In the genomic region with DNA sequence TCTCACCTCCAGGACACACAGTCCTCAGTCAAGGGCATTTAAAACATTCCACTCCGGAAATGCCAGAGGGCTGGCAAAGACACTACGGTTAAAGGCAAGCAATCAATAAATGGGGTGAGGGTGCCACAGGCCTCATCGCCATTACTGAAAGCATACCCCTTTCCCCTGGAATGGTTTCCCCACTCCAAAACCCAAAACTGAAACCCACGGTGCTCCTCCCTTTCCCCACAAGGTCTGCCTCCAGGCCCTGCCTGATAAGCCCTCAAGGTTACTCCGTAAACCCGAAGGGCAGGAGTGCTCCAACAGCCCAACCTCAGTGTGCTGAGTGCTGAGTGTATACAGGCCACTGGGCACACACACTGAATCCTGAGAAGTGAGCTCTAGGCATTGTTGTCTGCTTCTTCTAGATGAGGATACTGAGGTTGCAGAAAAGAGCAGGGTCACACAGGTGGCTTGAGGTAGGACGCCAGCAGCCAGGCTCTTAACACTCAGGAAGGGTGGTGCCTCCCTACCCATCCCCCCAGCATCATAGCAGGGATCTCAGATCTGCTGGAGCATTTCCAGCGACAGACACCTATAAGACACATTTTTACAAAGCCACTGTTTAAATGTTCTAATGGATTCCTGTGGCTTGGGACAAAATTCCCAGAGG, we compare ENCODE assay signal across 9 cellular contexts. TPM values are rescaled to one million over a fixed set of nuclear protein-coding genes. Genes with fewer than 3 reads are reported as not detected.
A peak's percentile ranks its signal among the peaks of the same experiment; 100 is the strongest.
DNase-seq lines count a peak whose midpoint lies in the region; ATAC-seq and TF ChIP-seq lines count a peak whose summit lies in the region.
"Had no signal": no experiment of that assay in that cellular context is flagged by ENCODE, and none has a peak within 500 bp of the region (broad histone marks: within the 10 kb centered on the region; RNA-seq: fewer than 3 reads in every experiment).

No MANE protein-coding gene starts in this region.

- POLR2A ChIA-PET in WTC11 (lab: Charles Lee): interaction anchor here (0.5 to 1.0 kb wide), 2 partner anchors 65 to 100 kb away, joined by 3 read pairs; no protein-coding TSS in a partner anchor

- no peaks in the 10 kb centered on the region for H3K9me3 Mint-ChIP-seq in WTC11

- no peak for TF ChIP-seq CTCF in WTC11 (IDR thresholded peaks at IDR 0.05)
- TF ChIP-seq CTCF in GM13977 (IDR thresholded peaks at IDR 0.05; ENCODE audit: extremely low read depth, insufficient read depth, missing control alignments): no peak

- H3K36me3 Mint-ChIP-seq in WTC11: peaks cover 4% of the 10 kb centered on the region

- H3K27ac Mint-ChIP-seq in WTC11: peak overlapping the region; percentile 95

- H3K4me3 Mint-ChIP-seq in WTC11: peak overlapping the region; percentile 35; the same call in 1 of the 2 replicates

- H3K27me3 Mint-ChIP-seq in WTC11 (ENCODE audit: low read depth): no peaks in the 10 kb centered on the region

- in situ Hi-C loops in GM13977 (cut with MboI; ENCODE audit: low pct_unique_long_range_greater_than_20kb, low sequenced_read_pairs, unreplicated experiment): no loop called here

- ATAC-seq in GM21529 (IDR thresholded peaks at IDR 0.05; ENCODE audit: unreplicated experiment) (peak; percentile 3), WTC11 (peak; percentile 1; the same call in 1 of the 2 replicates), left lobe of liver (peak; percentile 48)

- CTCF ChIA-PET in WTC11 (lab: Charles Lee): interaction anchor here (0.6 kb wide), 1 partner anchor 67 kb away, joined by 3 read pairs; no protein-coding TSS in a partner anchor

- DNase-seq in A172 (ENCODE audit: low spot score) (peak; percentile 51), WTC11 (ENCODE audit: low spot score) (no peak), left lobe of liver (ENCODE audit: low spot score) (no peak), NCI-H146 treated with DMSO at 0.1 percent for 48 hours (lab: John Stamatoyannopoulos, UW; ENCODE audit: unreplicated experiment) (no peak), NCI-H1417 (lab: John Stamatoyannopoulos, UW) (no peak), GM13977 (ENCODE audit: low spot score) (no peak), NCI-H1436 (lab: John Stamatoyannopoulos, UW) (no peak)
- DNase-seq: SHP77 had no signal

- H3K4me1 Mint-ChIP-seq in WTC11: peaks cover 93% of the 10 kb centered on the region

TF ChIP-seq in WTC11, 78 proteins besides CTCF, POLR2A, EP300 and RAD21:
- TF ChIP-seq, protein P1, sequence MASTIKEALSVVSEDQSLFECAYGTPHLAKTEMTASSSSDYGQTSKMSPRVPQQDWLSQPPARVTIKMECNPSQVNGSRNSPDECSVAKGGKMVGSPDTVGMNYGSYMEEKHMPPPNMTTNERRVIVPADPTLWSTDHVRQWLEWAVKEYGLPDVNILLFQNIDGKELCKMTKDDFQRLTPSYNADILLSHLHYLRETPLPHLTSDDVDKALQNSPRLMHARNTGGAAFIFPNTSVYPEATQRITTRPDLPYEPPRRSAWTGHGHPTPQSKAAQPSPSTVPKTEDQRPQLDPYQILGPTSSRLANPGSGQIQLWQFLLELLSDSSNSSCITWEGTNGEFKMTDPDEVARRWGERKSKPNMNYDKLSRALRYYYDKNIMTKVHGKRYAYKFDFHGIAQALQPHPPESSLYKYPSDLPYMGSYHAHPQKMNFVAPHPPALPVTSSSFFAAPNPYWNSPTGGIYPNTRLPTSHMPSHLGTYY (CRISPR knock-in tag; IDR thresholded peaks at IDR 0.05): no peak
- no peak for TF ChIP-seq RELA (CRISPR knock-in tag; IDR thresholded peaks at IDR 0.05; ENCODE audit: borderline replicate concordance)
- TF ChIP-seq, protein P2, sequence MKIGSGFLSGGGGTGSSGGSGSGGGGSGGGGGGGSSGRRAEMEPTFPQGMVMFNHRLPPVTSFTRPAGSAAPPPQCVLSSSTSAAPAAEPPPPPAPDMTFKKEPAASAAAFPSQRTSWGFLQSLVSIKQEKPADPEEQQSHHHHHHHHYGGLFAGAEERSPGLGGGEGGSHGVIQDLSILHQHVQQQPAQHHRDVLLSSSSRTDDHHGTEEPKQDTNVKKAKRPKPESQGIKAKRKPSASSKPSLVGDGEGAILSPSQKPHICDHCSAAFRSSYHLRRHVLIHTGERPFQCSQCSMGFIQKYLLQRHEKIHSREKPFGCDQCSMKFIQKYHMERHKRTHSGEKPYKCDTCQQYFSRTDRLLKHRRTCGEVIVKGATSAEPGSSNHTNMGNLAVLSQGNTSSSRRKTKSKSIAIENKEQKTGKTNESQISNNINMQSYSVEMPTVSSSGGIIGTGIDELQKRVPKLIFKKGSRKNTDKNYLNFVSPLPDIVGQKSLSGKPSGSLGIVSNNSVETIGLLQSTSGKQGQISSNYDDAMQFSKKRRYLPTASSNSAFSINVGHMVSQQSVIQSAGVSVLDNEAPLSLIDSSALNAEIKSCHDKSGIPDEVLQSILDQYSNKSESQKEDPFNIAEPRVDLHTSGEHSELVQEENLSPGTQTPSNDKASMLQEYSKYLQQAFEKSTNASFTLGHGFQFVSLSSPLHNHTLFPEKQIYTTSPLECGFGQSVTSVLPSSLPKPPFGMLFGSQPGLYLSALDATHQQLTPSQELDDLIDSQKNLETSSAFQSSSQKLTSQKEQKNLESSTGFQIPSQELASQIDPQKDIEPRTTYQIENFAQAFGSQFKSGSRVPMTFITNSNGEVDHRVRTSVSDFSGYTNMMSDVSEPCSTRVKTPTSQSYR (CRISPR knock-in tag; IDR thresholded peaks at IDR 0.05): no peak
- TF ChIP-seq SOX15 (CRISPR knock-in tag; IDR thresholded peaks at IDR 0.05): no peak

RNA-seq across cellular contexts. Expression of gene SSBP3, which starts 29.0 kb away (rescaled TPM):
- 14.1 and 19.4 TPM in 2 replicates for total RNA-seq in A172 (2014; rRNA removed; shearing (Covaris generic))
- 98.8 to 115 TPM (median 105 TPM) in 3 replicates for total RNA-seq in WTC11 (2021)
- total RNA-seq in left lobe of liver: 21.7 TPM
